ENCODE assay signal across 16 cellular contexts in the genomic region with DNA sequence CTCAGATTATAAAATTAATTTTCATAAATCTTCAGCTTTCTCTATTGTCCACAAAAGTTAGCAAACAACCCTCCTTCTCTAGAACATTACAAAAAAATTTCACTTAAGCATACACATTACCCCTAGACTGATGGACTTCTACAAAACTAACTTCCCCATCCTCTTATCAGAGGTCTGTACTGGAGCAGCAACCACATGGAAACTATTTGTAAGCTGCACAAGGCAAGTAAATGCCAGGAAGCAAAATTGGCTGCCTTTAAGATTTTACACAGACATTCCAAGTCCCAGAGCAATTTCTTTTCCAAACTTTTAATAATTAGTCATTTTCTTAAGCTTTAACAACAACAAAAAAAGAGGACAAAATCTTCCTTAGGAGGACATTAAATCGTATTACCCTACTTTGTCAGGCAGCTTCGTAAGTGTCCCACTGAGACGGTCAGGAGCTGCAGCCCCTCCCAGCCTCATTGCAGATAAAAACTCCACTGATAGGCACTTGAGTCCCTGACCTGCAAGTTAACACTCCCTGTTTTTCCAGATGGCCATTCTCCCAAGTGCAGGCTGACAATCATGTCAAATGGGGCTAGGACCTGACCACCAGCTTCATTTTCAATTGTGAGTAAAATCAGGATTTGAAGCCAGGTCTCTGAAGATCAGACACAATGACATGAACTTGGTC.
DNase-seq lines count a peak whose midpoint lies in the region; ATAC-seq, FAIRE-seq and TF ChIP-seq lines count a peak whose summit lies in the region.
"Had no signal": no experiment of that assay in that cellular context is flagged by ENCODE, and none has a peak within 500 bp of the region (broad histone marks: within the 10 kb centered on the region; RNA-seq: fewer than 3 reads in every experiment).

No MANE protein-coding gene starts in this region.

- H3K36me3 ChIP-seq in astrocyte (ENCODE audit: insufficient read depth, low read length): no peaks in the 10 kb centered on the region
- H3K36me3 ChIP-seq in stomach smooth muscle (ENCODE audit: control insufficient read depth in 2 of 2, insufficient read depth in 2 of 2, low read length in 2 of 2): no peaks in the 10 kb centered on the region
- no peaks in the 10 kb centered on the region for H3K36me3 ChIP-seq in gastroesophageal sphincter
- no peaks in the 10 kb centered on the region for H3K36me3 ChIP-seq in osteoblast (ENCODE audit: insufficient read depth, low read length)
- H3K36me3 ChIP-seq: colonic mucosa had no signal

- H3K4me1 ChIP-seq in astrocyte (ENCODE audit: insufficient read depth, low read length) (no peaks in the 10 kb centered on the region), right cardiac atrium (ENCODE audit: control insufficient read depth, insufficient read depth, low read length) (peaks cover 2% of the 10 kb centered on the region), stomach smooth muscle (ENCODE audit: control insufficient read depth, insufficient read depth, low read length) (peaks cover 7% of the 10 kb centered on the region), gastroesophageal sphincter (peaks cover 0 to 21% (median 7%) of the 10 kb centered on the region in 3 donors), osteoblast (ENCODE audit: insufficient read depth, low read length) (no peaks in the 10 kb centered on the region)
- H3K4me1 ChIP-seq: colonic mucosa had no signal

- no peak for TF ChIP-seq POLR2A in gastroesophageal sphincter (IDR thresholded peaks at IDR 0.05)

- H3K4me1 Mint-ChIP-seq in astrocyte (ENCODE audit: low read depth, unreplicated experiment): peaks cover 22% of the 10 kb centered on the region
- H3K4me1 Mint-ChIP-seq: activated naive CD8-positive, alpha-beta T cell treated with anti-CD3 and anti-CD28 coated beads for 36 hours had no signal

- peak; percentile 20 for DNase-seq in KBM-7
- peak; percentile 81 for DNase-seq in astrocyte (ENCODE audit: low read depth)
- peak in 1 of 3 donors; percentile 46 for DNase-seq in right cardiac atrium
- no peak for DNase-seq in NCI-H2107 treated with DMSO at 0.1 percent for 48 hours (lab: John Stamatoyannopoulos, UW; ENCODE audit: unreplicated experiment)
- DNase-seq in osteoblast (ENCODE audit: insufficient read length, low spot score, missing footprints): no peak
- DNase-seq: activated CD8-positive, alpha-beta memory T cell treated with anti-CD3 and anti-CD28 coated beads, Interleukin-2, amount 50 U/mL, for 4 hours; activated naive CD8-positive, alpha-beta T cell treated with anti-CD3 and anti-CD28 coated beads for 36 hours; C1 segment of cervical spinal cord; colonic mucosa; DMS79 treated with DMSO at 0.1 percent for 48 hours; NCI-H1092; NK-92 treated with Interleukin-12 subunit alpha and Interleukin-12 subunit beta, amount 100 ng/mL, for 24 hours; stimulated activated CD4-positive, alpha-beta T cell treated with anti-CD3 and anti-CD28 coated beads, Interleukin-2, amount 100 ng/mL, for 48 hours had no signal

- intact Hi-C loops in right cardiac atrium (cut with DNase I): no loop called here

- 15% methylated on average over 3 of the region's 3 CpGs for WGBS in right cardiac atrium
- WGBS in gastroesophageal sphincter (ENCODE audit: low coverage in 1 of 2), 2 donors: 15 to 18% methylated on average over 2 to 3 of the region's 3 CpGs

- H3K79me2 ChIP-seq in astrocyte (ENCODE audit: insufficient read depth, low read length) (no peaks in the 10 kb centered on the region), osteoblast (ENCODE audit: insufficient read depth, low read length) (no peaks in the 10 kb centered on the region)

- no peaks in the 10 kb centered on the region for H4K20me1 ChIP-seq in astrocyte (ENCODE audit: insufficient read depth, low read length)
- no peaks in the 10 kb centered on the region for H4K20me1 ChIP-seq in osteoblast (ENCODE audit: insufficient read depth, low read length)

- TF ChIP-seq CTCF in astrocyte (IDR thresholded peaks at IDR 0.05; ENCODE audit: insufficient read depth, low read depth, low read length) (no peak), gastroesophageal sphincter (IDR thresholded peaks at IDR 0.05) (no peak), osteoblast (IDR thresholded peaks at IDR 0.05; ENCODE audit: extremely low read depth, low read depth, low read length) (no peak)

- H2AFZ ChIP-seq in astrocyte (ENCODE audit: low read depth, low read length): no peak overlapping the region
- no peak overlapping the region for H2AFZ ChIP-seq in osteoblast (ENCODE audit: low read length)

- H3K9me3 ChIP-seq in astrocyte (ENCODE audit: insufficient read depth, low read depth, low read length): no peaks in the 10 kb centered on the region
- no peaks in the 10 kb centered on the region for H3K9me3 ChIP-seq in right cardiac atrium (ENCODE audit: control insufficient read depth, low read length)
- H3K9me3 ChIP-seq in stomach smooth muscle (ENCODE audit: control insufficient read depth in 2 of 2, low read length in 2 of 2): no peaks in the 10 kb centered on the region
- H3K9me3 ChIP-seq in gastroesophageal sphincter: no peaks in the 10 kb centered on the region
- no peaks in the 10 kb centered on the region for H3K9me3 ChIP-seq in osteoblast (ENCODE audit: low read depth, low read length)
- H3K9me3 ChIP-seq: colonic mucosa had no signal

- H3K4me3 Mint-ChIP-seq in astrocyte (ENCODE audit: unreplicated experiment): no peak overlapping the region
- H3K4me3 Mint-ChIP-seq: activated naive CD8-positive, alpha-beta T cell treated with anti-CD3 and anti-CD28 coated beads for 36 hours had no signal

- no peak for FAIRE-seq in astrocyte (lab: Jason Lieb, UNC)

- no peaks in the 10 kb centered on the region for H3K27me3 ChIP-seq in astrocyte (ENCODE audit: insufficient read depth, low read length)
- H3K27me3 ChIP-seq in right cardiac atrium (ENCODE audit: control insufficient read depth, insufficient read depth): no peaks in the 10 kb centered on the region
- H3K27me3 ChIP-seq in stomach smooth muscle (ENCODE audit: control insufficient read depth in 1 of 2, insufficient read depth in 2 of 2, low read length in 2 of 2): no peaks in the 10 kb centered on the region
- H3K27me3 ChIP-seq in gastroesophageal sphincter: no peaks in the 10 kb centered on the region
- no peaks in the 10 kb centered on the region for H3K27me3 ChIP-seq in osteoblast (ENCODE audit: insufficient read depth, low read length)
- H3K27me3 ChIP-seq: colonic mucosa had no signal

- ATAC-seq in right cardiac atrium (peak; percentile 93 to 95), gastroesophageal sphincter (no peak)
- ATAC-seq: activated CD4-positive, CD25-positive, alpha-beta regulatory T cell treated with anti-CD3 and anti-CD28 coated beads, Interleukin-2, amount 50 U/mL, for 24 hours had no signal

- no peaks in the 10 kb centered on the region for H3K9me3 Mint-ChIP-seq in astrocyte (ENCODE audit: unreplicated experiment)
- H3K9me3 Mint-ChIP-seq: activated naive CD8-positive, alpha-beta T cell treated with anti-CD3 and anti-CD28 coated beads for 36 hours had no signal

- in situ Hi-C loops in KBM-7 (cut with MboI; ENCODE audit: low pct_unique_long_range_greater_than_20kb, low sequenced_read_pairs): no loop called here

- H3K27ac ChIP-seq in astrocyte (ENCODE audit: low read depth, low read length) (no peak overlapping the region), right cardiac atrium (ENCODE audit: low read length) (peak overlapping the region; percentile 72), stomach smooth muscle (ENCODE audit: low read length) (no peak overlapping the region), gastroesophageal sphincter (peak overlapping the region in 2 of 4 donors; percentile 20 to 21), osteoblast (ENCODE audit: low read depth, low read length) (no peak overlapping the region)
- H3K27ac ChIP-seq: colonic mucosa had no signal

- no peak for TF ChIP-seq EP300 in gastroesophageal sphincter (IDR thresholded peaks at IDR 0.05)

- no peak overlapping the region for H3K27ac Mint-ChIP-seq in astrocyte (ENCODE audit: unreplicated experiment)
- H3K27ac Mint-ChIP-seq: activated naive CD8-positive, alpha-beta T cell treated with anti-CD3 and anti-CD28 coated beads for 36 hours had no signal

- H3K27me3 Mint-ChIP-seq in astrocyte (ENCODE audit: low read depth, unreplicated experiment): no peaks in the 10 kb centered on the region
- H3K27me3 Mint-ChIP-seq: activated naive CD8-positive, alpha-beta T cell treated with anti-CD3 and anti-CD28 coated beads for 36 hours had no signal

- H3K9ac ChIP-seq in astrocyte (ENCODE audit: low read length) (no peak overlapping the region), stomach smooth muscle (ENCODE audit: low read length in 2 of 2) (peak overlapping the region in 1 of 2 donors; percentile 22)

- H3K4me3 ChIP-seq in astrocyte (ENCODE audit: insufficient read depth, low read depth, low read length) (no peak overlapping the region), right cardiac atrium (ENCODE audit: low read length) (no peak overlapping the region), stomach smooth muscle (ENCODE audit: low read length in 2 of 2) (peak overlapping the region; percentile 33 to 41), gastroesophageal sphincter (no peak overlapping the region), osteoblast (ENCODE audit: insufficient read depth, low read length) (no peak overlapping the region)
- H3K4me3 ChIP-seq: colonic mucosa had no signal

- H3K36me3 Mint-ChIP-seq in astrocyte (ENCODE audit: low read depth, unreplicated experiment): no peaks in the 10 kb centered on the region
- H3K36me3 Mint-ChIP-seq: activated naive CD8-positive, alpha-beta T cell treated with anti-CD3 and anti-CD28 coated beads for 36 hours had no signal

- H3K4me2 ChIP-seq in astrocyte (ENCODE audit: low read length) (no peak overlapping the region), osteoblast (ENCODE audit: insufficient read depth, low read length) (no peak overlapping the region)

Comparison
In these comparisons a context has a peak if more than half of its experiments do, and no peak if none do; other contexts are left out.
1. DNase-seq: peak in KBM-7 (single experiment) and astrocyte (single experiment); none in NCI-H2107 treated with DMSO at 0.1 percent for 48 hours (single experiment) and osteoblast (single experiment).
2. H3K4me3 ChIP-seq: peak in stomach smooth muscle (2 of 2); none in astrocyte (single experiment), right cardiac atrium (single experiment), gastroesophageal sphincter (0 of 2) and osteoblast (single experiment).